ENCODE assay signal across 2 cellular contexts in genomic region chr7:143407296-143408246, GRCh38.
TF ChIP-seq lines count a peak whose summit lies in the region.

No MANE protein-coding gene starts in this region.

TF ChIP-seq in IMR-90, 13 proteins besides CTCF, POLR2A, EP300 and RAD21:
- TF ChIP-seq MAZ (IDR thresholded peaks at IDR 0.05; ENCODE audit: borderline replicate concordance, low read depth, low read length) (no peak), CEBPB (IDR thresholded peaks at IDR 0.05; ENCODE audit: low read depth, low read length) (no peak), NFE2L2 (IDR thresholded peaks at IDR 0.05; ENCODE audit: low read depth, low read length) (no peak), FOS (IDR thresholded peaks at IDR 0.05; ENCODE audit: low read depth, low read length) (no peak), RCOR1 (IDR thresholded peaks at IDR 0.05; ENCODE audit: insufficient replicate concordance, low read length) (no peak), RFX5 (IDR thresholded peaks at IDR 0.05; ENCODE audit: low read depth, low read length) (no peak), MAFK (IDR thresholded peaks at IDR 0.05; ENCODE audit: low read depth, low read length) (no peak), SMC3 (IDR thresholded peaks at IDR 0.05; ENCODE audit: low read depth, low read length) (no peak)
TF ChIP-seq in IMR-90: peak in this region for 0.

TF ChIP-seq in WTC11, 78 proteins besides CTCF, POLR2A, EP300 and RAD21:
- TF ChIP-seq, protein P1, sequence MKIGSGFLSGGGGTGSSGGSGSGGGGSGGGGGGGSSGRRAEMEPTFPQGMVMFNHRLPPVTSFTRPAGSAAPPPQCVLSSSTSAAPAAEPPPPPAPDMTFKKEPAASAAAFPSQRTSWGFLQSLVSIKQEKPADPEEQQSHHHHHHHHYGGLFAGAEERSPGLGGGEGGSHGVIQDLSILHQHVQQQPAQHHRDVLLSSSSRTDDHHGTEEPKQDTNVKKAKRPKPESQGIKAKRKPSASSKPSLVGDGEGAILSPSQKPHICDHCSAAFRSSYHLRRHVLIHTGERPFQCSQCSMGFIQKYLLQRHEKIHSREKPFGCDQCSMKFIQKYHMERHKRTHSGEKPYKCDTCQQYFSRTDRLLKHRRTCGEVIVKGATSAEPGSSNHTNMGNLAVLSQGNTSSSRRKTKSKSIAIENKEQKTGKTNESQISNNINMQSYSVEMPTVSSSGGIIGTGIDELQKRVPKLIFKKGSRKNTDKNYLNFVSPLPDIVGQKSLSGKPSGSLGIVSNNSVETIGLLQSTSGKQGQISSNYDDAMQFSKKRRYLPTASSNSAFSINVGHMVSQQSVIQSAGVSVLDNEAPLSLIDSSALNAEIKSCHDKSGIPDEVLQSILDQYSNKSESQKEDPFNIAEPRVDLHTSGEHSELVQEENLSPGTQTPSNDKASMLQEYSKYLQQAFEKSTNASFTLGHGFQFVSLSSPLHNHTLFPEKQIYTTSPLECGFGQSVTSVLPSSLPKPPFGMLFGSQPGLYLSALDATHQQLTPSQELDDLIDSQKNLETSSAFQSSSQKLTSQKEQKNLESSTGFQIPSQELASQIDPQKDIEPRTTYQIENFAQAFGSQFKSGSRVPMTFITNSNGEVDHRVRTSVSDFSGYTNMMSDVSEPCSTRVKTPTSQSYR (CRISPR knock-in tag; IDR thresholded peaks at IDR 0.05) = no peak
- no peak for TF ChIP-seq GTF2I (CRISPR knock-in tag; conservative IDR thresholded peaks at IDR 0.05)
- no peak for TF ChIP-seq EMX1 (CRISPR knock-in tag; IDR thresholded peaks at IDR 0.05)
- TF ChIP-seq, protein P2, sequence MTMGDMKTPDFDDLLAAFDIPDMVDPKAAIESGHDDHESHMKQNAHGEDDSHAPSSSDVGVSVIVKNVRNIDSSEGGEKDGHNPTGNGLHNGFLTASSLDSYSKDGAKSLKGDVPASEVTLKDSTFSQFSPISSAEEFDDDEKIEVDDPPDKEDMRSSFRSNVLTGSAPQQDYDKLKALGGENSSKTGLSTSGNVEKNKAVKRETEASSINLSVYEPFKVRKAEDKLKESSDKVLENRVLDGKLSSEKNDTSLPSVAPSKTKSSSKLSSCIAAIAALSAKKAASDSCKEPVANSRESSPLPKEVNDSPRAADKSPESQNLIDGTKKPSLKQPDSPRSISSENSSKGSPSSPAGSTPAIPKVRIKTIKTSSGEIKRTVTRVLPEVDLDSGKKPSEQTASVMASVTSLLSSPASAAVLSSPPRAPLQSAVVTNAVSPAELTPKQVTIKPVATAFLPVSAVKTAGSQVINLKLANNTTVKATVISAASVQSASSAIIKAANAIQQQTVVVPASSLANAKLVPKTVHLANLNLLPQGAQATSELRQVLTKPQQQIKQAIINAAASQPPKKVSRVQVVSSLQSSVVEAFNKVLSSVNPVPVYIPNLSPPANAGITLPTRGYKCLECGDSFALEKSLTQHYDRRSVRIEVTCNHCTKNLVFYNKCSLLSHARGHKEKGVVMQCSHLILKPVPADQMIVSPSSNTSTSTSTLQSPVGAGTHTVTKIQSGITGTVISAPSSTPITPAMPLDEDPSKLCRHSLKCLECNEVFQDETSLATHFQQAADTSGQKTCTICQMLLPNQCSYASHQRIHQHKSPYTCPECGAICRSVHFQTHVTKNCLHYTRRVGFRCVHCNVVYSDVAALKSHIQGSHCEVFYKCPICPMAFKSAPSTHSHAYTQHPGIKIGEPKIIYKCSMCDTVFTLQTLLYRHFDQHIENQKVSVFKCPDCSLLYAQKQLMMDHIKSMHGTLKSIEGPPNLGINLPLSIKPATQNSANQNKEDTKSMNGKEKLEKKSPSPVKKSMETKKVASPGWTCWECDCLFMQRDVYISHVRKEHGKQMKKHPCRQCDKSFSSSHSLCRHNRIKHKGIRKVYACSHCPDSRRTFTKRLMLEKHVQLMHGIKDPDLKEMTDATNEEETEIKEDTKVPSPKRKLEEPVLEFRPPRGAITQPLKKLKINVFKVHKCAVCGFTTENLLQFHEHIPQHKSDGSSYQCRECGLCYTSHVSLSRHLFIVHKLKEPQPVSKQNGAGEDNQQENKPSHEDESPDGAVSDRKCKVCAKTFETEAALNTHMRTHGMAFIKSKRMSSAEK (CRISPR knock-in tag; IDR thresholded peaks at IDR 0.05; ENCODE audit: borderline replicate concordance) = no peak
- no peak for TF ChIP-seq MLX (CRISPR knock-in tag; IDR thresholded peaks at IDR 0.05)
- TF ChIP-seq, protein P3, sequence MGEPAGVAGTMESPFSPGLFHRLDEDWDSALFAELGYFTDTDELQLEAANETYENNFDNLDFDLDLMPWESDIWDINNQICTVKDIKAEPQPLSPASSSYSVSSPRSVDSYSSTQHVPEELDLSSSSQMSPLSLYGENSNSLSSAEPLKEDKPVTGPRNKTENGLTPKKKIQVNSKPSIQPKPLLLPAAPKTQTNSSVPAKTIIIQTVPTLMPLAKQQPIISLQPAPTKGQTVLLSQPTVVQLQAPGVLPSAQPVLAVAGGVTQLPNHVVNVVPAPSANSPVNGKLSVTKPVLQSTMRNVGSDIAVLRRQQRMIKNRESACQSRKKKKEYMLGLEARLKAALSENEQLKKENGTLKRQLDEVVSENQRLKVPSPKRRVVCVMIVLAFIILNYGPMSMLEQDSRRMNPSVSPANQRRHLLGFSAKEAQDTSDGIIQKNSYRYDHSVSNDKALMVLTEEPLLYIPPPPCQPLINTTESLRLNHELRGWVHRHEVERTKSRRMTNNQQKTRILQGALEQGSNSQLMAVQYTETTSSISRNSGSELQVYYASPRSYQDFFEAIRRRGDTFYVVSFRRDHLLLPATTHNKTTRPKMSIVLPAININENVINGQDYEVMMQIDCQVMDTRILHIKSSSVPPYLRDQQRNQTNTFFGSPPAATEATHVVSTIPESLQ (CRISPR knock-in tag; IDR thresholded peaks at IDR 0.05) = no peak
- TF ChIP-seq SP1 (CRISPR knock-in tag; conservative IDR thresholded peaks at IDR 0.05) = no peak
- TF ChIP-seq PRRX2 (CRISPR knock-in tag; IDR thresholded peaks at IDR 0.05) = no peak
- TF ChIP-seq ERG (CRISPR knock-in tag; IDR thresholded peaks at IDR 0.05) = no peak
- TF ChIP-seq PREB (CRISPR knock-in tag; IDR thresholded peaks at IDR 0.05; ENCODE audit: borderline replicate concordance) = no peak
- TF ChIP-seq FOXP1 (CRISPR knock-in tag; IDR thresholded peaks at IDR 0.05; ENCODE audit: borderline replicate concordance) = no peak
- no peak for TF ChIP-seq JAZF1 (CRISPR knock-in tag; IDR thresholded peaks at IDR 0.05)
